ENCODE assay signal across 17 cellular contexts in the genomic region with DNA sequence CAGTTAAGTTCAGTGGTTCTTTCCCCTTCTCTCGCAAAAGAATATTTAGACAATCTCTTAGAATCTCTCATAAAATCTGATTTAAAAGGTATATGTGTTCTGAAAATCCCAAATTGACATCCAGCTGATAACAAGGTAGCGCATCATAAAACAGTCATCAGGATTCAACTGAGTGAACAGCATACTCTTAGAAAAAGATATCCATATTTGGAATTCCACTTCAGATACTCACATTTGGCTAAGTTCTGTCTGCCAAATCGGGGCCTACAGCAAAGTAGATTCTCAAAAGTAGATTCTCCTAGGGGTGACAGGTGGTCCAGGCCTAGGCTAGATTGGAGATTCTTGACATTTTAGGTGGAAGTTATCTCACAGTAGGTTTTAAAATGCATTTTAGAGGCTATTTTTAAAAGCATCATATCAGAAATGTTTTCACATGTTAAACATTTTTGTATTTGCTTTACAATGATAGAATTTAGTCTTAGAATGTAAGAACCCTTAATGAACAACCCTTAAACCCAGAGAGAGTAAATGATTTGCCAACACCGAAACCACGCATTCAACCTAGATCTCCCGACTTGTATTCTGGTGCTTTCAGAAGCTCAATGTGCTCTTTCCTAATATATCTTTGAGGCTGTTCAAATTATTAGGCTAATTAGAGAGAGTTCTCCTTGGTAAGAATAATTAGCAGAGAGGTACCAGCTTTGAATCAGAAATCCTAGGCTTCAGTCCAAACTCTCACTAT.
DNase-seq lines count a peak whose midpoint lies in the region; ATAC-seq and FAIRE-seq lines count a peak whose summit lies in the region.
"Had no signal": no experiment of that assay in that cellular context is flagged by ENCODE, and none has a peak within 500 bp of the region (broad histone marks: within the 10 kb centered on the region; RNA-seq: fewer than 3 reads in every experiment).

No MANE protein-coding gene starts in this region.

- H3K36me3 Mint-ChIP-seq in activated CD4-positive, alpha-beta T cell treated with anti-CD3 and anti-CD28 coated beads, Interleukin-2, amount 10 ng/mL, durations not matched to agents 24 days and 14 days (ENCODE audit: low read depth), result no peaks in the 10 kb centered on the region
- no peaks in the 10 kb centered on the region for H3K36me3 Mint-ChIP-seq in activated CD4-positive, alpha-beta T cell treated with anti-CD3 and anti-CD28 coated beads for 36 hours (ENCODE audit: low read depth)
- H3K36me3 Mint-ChIP-seq: CD14-positive monocyte; CD8-positive, alpha-beta T cell had no signal

- no peaks in the 10 kb centered on the region for H3K4me1 Mint-ChIP-seq in activated CD4-positive, alpha-beta T cell treated with anti-CD3 and anti-CD28 coated beads, Interleukin-2, amount 10 ng/mL, durations not matched to agents 24 days and 14 days
- no peaks in the 10 kb centered on the region for H3K4me1 Mint-ChIP-seq in activated CD4-positive, alpha-beta T cell treated with anti-CD3 and anti-CD28 coated beads for 36 hours
- H3K4me1 Mint-ChIP-seq: CD14-positive monocyte had no signal

- no peaks in the 10 kb centered on the region for H3K9me3 Mint-ChIP-seq in activated CD4-positive, alpha-beta T cell treated with anti-CD3 and anti-CD28 coated beads, Interleukin-2, amount 10 ng/mL, durations not matched to agents 24 days and 14 days
- H3K9me3 Mint-ChIP-seq in activated CD4-positive, alpha-beta T cell treated with anti-CD3 and anti-CD28 coated beads for 36 hours (ENCODE audit: low read depth), result no peaks in the 10 kb centered on the region
- H3K9me3 Mint-ChIP-seq: CD14-positive monocyte; CD8-positive, alpha-beta T cell had no signal

- intact Hi-C loops in activated CD4-positive, alpha-beta T cell treated with anti-CD3 and anti-CD28 coated beads, Interleukin-2, amount 10 ng/mL, durations not matched to agents 24 days and 14 days (cut with micrococcal nuclease), result no loop called here
- intact Hi-C loops in activated CD4-positive, alpha-beta T cell treated with anti-CD3 and anti-CD28 coated beads for 36 hours (cut with DNase I, micrococcal nuclease), result no loop called here

- CTCF ChIA-PET in activated CD4-positive, alpha-beta T cell treated with anti-CD3 and anti-CD28 coated beads for 36 hours (lab: Charles Lee), result no interaction called here

- no peaks in the 10 kb centered on the region for H3K27me3 Mint-ChIP-seq in activated CD4-positive, alpha-beta T cell treated with anti-CD3 and anti-CD28 coated beads, Interleukin-2, amount 10 ng/mL, durations not matched to agents 24 days and 14 days
- no peaks in the 10 kb centered on the region for H3K27me3 Mint-ChIP-seq in activated CD4-positive, alpha-beta T cell treated with anti-CD3 and anti-CD28 coated beads for 36 hours

- no peak for ATAC-seq in activated CD4-positive, alpha-beta T cell treated with anti-CD3 and anti-CD28 coated beads for 36 hours
- peak; percentile 56 for ATAC-seq in GM19452 (IDR thresholded peaks at IDR 0.05; ENCODE audit: unreplicated experiment)
- no peak for ATAC-seq in GM21515 (IDR thresholded peaks at IDR 0.05; ENCODE audit: unreplicated experiment)
- ATAC-seq in GM21360 (IDR thresholded peaks at IDR 0.05; ENCODE audit: unreplicated experiment), result no peak
- ATAC-seq: CD8-positive, alpha-beta T cell; GM12878; HepG2 had no signal

- peak; percentile 12 for DNase-seq in activated CD4-positive, alpha-beta T cell treated with anti-CD3 and anti-CD28 coated beads, Interleukin-2, amount 10 ng/mL, durations not matched to agents 24 days and 14 days
- DNase-seq in activated CD4-positive, alpha-beta T cell treated with anti-CD3 and anti-CD28 coated beads for 36 hours, result no peak
- DNase-seq in glomerular visceral epithelial cell (ENCODE audit: extremely low spot score), result peak; percentile 31
- peak; percentile 62 for DNase-seq in renal cortical epithelial cell (ENCODE audit: low read depth)
- no peak for DNase-seq in frontal cortex (ENCODE audit: low spot score in 2 of 2)
- DNase-seq: CD8-positive, alpha-beta T cell; COR-L47; DMS53 had no signal

- no peak overlapping the region for H3K4me3 Mint-ChIP-seq in activated CD4-positive, alpha-beta T cell treated with anti-CD3 and anti-CD28 coated beads, Interleukin-2, amount 10 ng/mL, durations not matched to agents 24 days and 14 days
- H3K4me3 Mint-ChIP-seq in activated CD4-positive, alpha-beta T cell treated with anti-CD3 and anti-CD28 coated beads for 36 hours, result no peak overlapping the region
- H3K4me3 Mint-ChIP-seq: CD14-positive monocyte; CD8-positive, alpha-beta T cell had no signal

- H3K27ac Mint-ChIP-seq in activated CD4-positive, alpha-beta T cell treated with anti-CD3 and anti-CD28 coated beads, Interleukin-2, amount 10 ng/mL, durations not matched to agents 24 days and 14 days, result no peak overlapping the region
- H3K27ac Mint-ChIP-seq in activated CD4-positive, alpha-beta T cell treated with anti-CD3 and anti-CD28 coated beads for 36 hours, result no peak overlapping the region
- H3K27ac Mint-ChIP-seq: CD14-positive monocyte; CD8-positive, alpha-beta T cell had no signal

- no peak for FAIRE-seq in frontal cortex (lab: Jason Lieb, UNC)
- FAIRE-seq: GM12878, GM18507, H1, HepG2, HTR-8/SVneo had no signal

- POLR2A ChIA-PET in activated CD4-positive, alpha-beta T cell treated with anti-CD3 and anti-CD28 coated beads for 36 hours (lab: Charles Lee), result no interaction called here

Comparison
In these comparisons a context has a peak if more than half of its experiments do, and no peak if none do; other contexts are left out.
1. DNase-seq: peak in activated CD4-positive, alpha-beta T cell treated with anti-CD3 and anti-CD28 coated beads, Interleukin-2, amount 10 ng/mL, durations not matched to agents 24 days and 14 days (single experiment), glomerular visceral epithelial cell (single experiment) and renal cortical epithelial cell (single experiment); none in activated CD4-positive, alpha-beta T cell treated with anti-CD3 and anti-CD28 coated beads for 36 hours (single experiment) and frontal cortex (0 of 2).